17 cellular contexts compared by ENCODE assay signal in the genomic region with DNA sequence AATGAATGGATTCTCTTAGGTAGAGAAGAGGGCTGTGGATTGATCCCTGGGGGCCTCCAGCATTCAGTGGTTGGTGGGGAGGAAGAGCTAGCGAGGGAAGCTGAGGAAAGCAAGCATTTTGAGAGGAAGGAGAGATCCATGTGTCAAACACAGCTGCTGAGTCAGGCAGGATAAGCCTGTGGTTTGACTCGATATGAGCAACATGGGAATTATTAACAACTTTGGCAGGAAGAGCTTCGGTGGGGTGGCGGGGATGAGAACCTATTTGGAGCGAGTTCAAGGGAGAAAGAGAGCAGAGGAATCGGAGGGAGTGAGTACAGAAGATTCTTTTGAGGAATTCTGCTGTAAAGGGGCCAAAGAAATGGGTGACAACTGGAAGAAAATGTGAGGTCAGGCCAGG. TPM values are rescaled to one million over a fixed set of nuclear protein-coding genes. Genes with fewer than 3 reads are reported as not detected.
DNase-seq lines count a peak whose midpoint lies in the region; ATAC-seq, FAIRE-seq and TF ChIP-seq lines count a peak whose summit lies in the region.
"Had no signal": no experiment of that assay in that cellular context is flagged by ENCODE, and none has a peak within 500 bp of the region (broad histone marks: within the 10 kb centered on the region; RNA-seq: fewer than 3 reads in every experiment).

No MANE protein-coding gene starts in this region.

- H3K4me3 ChIP-seq in right atrium auricular region, result no peak overlapping the region
- H3K4me3 ChIP-seq in RWPE2 (ENCODE audit: severe bottlenecking), result no peak overlapping the region
- H3K4me3 ChIP-seq in fibroblast of mammary gland (ENCODE audit: control insufficient read depth, low read depth, low read length), result no peak overlapping the region
- no peak overlapping the region for H3K4me3 ChIP-seq in aorta (ENCODE audit: low read length in 2 of 2)
- H3K4me3 ChIP-seq: body of pancreas, sigmoid colon, SK-N-MC, tibial artery had no signal

- 78 to 90% methylated on average over 6 of the region's 6 CpGs for WGBS in aorta, 2 donors

- intact Hi-C loops in Right ventricle myocardium inferior (cut with DNase I) (loop anchor here (2.0 kb wide), 1 partner anchor 180 kb away; no protein-coding TSS in a partner anchor), aorta (cut with DNase I) (loop anchor here in 1 of 2 donors (5.0 kb wide), 1 partner anchor 179 kb away; a partner anchor contains a TSS)

- H3K36me3 ChIP-seq in right atrium auricular region, result no peaks in the 10 kb centered on the region
- H3K36me3 ChIP-seq in RWPE2 (ENCODE audit: low read depth), result no peaks in the 10 kb centered on the region
- H3K36me3 ChIP-seq in aorta (ENCODE audit: control insufficient read depth in 1 of 2, insufficient read depth in 2 of 2, low read length in 1 of 2), result no peaks in the 10 kb centered on the region
- H3K36me3 ChIP-seq: sigmoid colon, tibial artery had no signal

- H3K9me3 ChIP-seq in right atrium auricular region (no peaks in the 10 kb centered on the region), RWPE2 (ENCODE audit: severe bottlenecking) (no peaks in the 10 kb centered on the region), aorta (ENCODE audit: control insufficient read depth, low read length) (no peaks in the 10 kb centered on the region)
- H3K9me3 ChIP-seq: body of pancreas, sigmoid colon, tibial artery had no signal

- TF ChIP-seq CTCF in right atrium auricular region (IDR thresholded peaks at IDR 0.05), result no peak
- TF ChIP-seq CTCF in RWPE2 (IDR thresholded peaks at IDR 0.05; ENCODE audit: poor library complexity, severe bottlenecking), result no peak
- no peak for TF ChIP-seq CTCF in fibroblast of mammary gland (conservative IDR thresholded peaks at IDR 0.05; ENCODE audit: control insufficient read depth, insufficient read depth, low read depth, low read length)

- no peak for FAIRE-seq in urothelium cell line (lab: Jason Lieb, UNC)
- FAIRE-seq: A204.1 had no signal

- H3K27me3 ChIP-seq in right atrium auricular region (no peaks in the 10 kb centered on the region), RWPE2 (ENCODE audit: insufficient read depth, poor library complexity, severe bottlenecking) (no peaks in the 10 kb centered on the region), aorta (ENCODE audit: control insufficient read depth in 1 of 2, insufficient read depth in 2 of 2, low read length in 1 of 2) (no peaks in the 10 kb centered on the region)
- H3K27me3 ChIP-seq: body of pancreas, sigmoid colon had no signal

- peaks cover 0 to 17% of the 10 kb centered on the region in 2 donors for H3K4me1 ChIP-seq in right atrium auricular region
- H3K4me1 ChIP-seq in RWPE2 (ENCODE audit: insufficient read depth, poor library complexity, severe bottlenecking), result no peaks in the 10 kb centered on the region
- no peaks in the 10 kb centered on the region for H3K4me1 ChIP-seq in aorta (ENCODE audit: control insufficient read depth in 1 of 2, insufficient read depth in 2 of 2, low read length in 2 of 2)
- H3K4me1 ChIP-seq: tibial artery had no signal

- DNase-seq in Right ventricle myocardium inferior (ENCODE audit: missing footprints) (peak; percentile 16), right atrium auricular region (ENCODE audit: low spot score) (no peak), RWPE2 (ENCODE audit: low spot score) (no peak), fibroblast of mammary gland (ENCODE audit: low read depth) (peak; percentile 94), urothelium cell line (ENCODE audit: low spot score) (peak; percentile 80), dermis blood vessel endothelial cell (no peak), aorta (no peak)
- no peak for DNase-seq in activated effector memory CD4-positive, alpha-beta T cell treated with Interleukin-2 at 50 U/mL for 16 hours
- DNase-seq: activated T-cell treated with anti-CD3 and anti-CD28 coated beads, Interleukin-2, amount 50 U/mL, for 4 hours; body of pancreas; naive B cell; NCI-H1436 treated with DMSO at 0.1 percent for 48 hours; sigmoid colon; tibial artery had no signal

- ATAC-seq in Right ventricle myocardium inferior (no peak), RWPE2 (ENCODE audit: low read depth) (peak; percentile 65; the same call in 2 of the 3 replicates), aorta (ENCODE audit: low FRiP score) (no peak)
- ATAC-seq: activated CD4-positive, CD25-positive, alpha-beta regulatory T cell treated with anti-CD3 and anti-CD28 coated beads, Interleukin-2, amount 50 U/mL, for 24 hours; activated T-cell treated with anti-CD3 and anti-CD28 coated beads, Interleukin-2, amount 50 U/mL, for 4 hours; body of pancreas had no signal

- H3K27ac ChIP-seq in right atrium auricular region, result no peak overlapping the region
- H3K27ac ChIP-seq in RWPE2 (ENCODE audit: poor library complexity, severe bottlenecking), result no peak overlapping the region
- no peak overlapping the region for H3K27ac ChIP-seq in aorta (ENCODE audit: low read depth in 1 of 2, low read length in 2 of 2)
- H3K27ac ChIP-seq: body of pancreas, sigmoid colon, SK-N-MC, tibial artery had no signal

RNA-seq across cellular contexts. Expression of a gene that starts 59.5 kb away (rescaled TPM):
- total RNA-seq in Right ventricle myocardium inferior (58.8 TPM), right atrium auricular region (10 to 100 TPM; 35.4 to 56.0 TPM), dermis blood vessel endothelial cell (13.8 and 16.3 TPM in 2 replicates), aorta (10 to 100 TPM; 62.8 to 73.7 TPM)
- polyA plus RNA-seq in aorta, result 10 to 100 TPM; 23.6 to 23.8 TPM

Comparison
In these comparisons a context has a peak if more than half of its experiments do, and no peak if none do; other contexts are left out.
1. DNase-seq: peak in Right ventricle myocardium inferior (single experiment), fibroblast of mammary gland (single experiment) and urothelium cell line (single experiment); none in right atrium auricular region (single experiment), RWPE2 (single experiment), activated effector memory CD4-positive, alpha-beta T cell treated with Interleukin-2 at 50 U/mL for 16 hours (single experiment), dermis blood vessel endothelial cell (single experiment) and aorta (0 of 2).